ENCODE assay signal across 10 cellular contexts in genomic region chr4:14916554-14917304, GRCh38.
A peak's percentile ranks its signal among the peaks of the same experiment; 100 is the strongest.
DNase-seq lines count a peak whose midpoint lies in the region; ATAC-seq and TF ChIP-seq lines count a peak whose summit lies in the region.
"Had no signal": no experiment of that assay in that cellular context is flagged by ENCODE, and none has a peak within 500 bp of the region (broad histone marks: within the 10 kb centered on the region; RNA-seq: fewer than 3 reads in every experiment).

No MANE protein-coding gene starts in this region.

- peak overlapping the region; percentile 51 for H3K27ac Mint-ChIP-seq in Calu3 (ENCODE audit: unreplicated experiment)
- H3K27ac Mint-ChIP-seq: activated T-helper 2 cell treated with anti-CD3 and anti-CD28 coated beads, Interferon-gamma antibody, Interleukin-2, Interleukin-4, amounts not matched to agents 10 μg/mL and 5 μg/mL and 100 μg/mL, durations not matched to agents 14 hours and 24 hours and 36 hours had no signal

- WGBS in right lobe of liver (ENCODE audit: insufficient coverage, low coverage, low lambda C conversion rate, missing lambda C conversion rate) = 22% methylated on average over 7 of the region's 7 CpGs

- no peak overlapping the region for H3K4me3 ChIP-seq in right lobe of liver

- no TSS peak for BruUV-seq in Calu3 (replicated peaks; lab: Mats Ljungman, UMichigan)

- no peak for TF ChIP-seq POLR2A in right lobe of liver (IDR thresholded peaks at IDR 0.05)

- peak overlapping the region in 1 of 3 donors; percentile 59 for H3K27ac ChIP-seq in right lobe of liver

- H3K36me3 ChIP-seq in right lobe of liver = no peaks in the 10 kb centered on the region

- intact Hi-C loops in Calu3 (cut with micrococcal nuclease; ENCODE audit: unreplicated experiment) (loop anchor here (10.0 kb wide), 1 partner anchor 88 kb away; the partner anchor contains the start of gene CPEB2), right lobe of liver (cut with DNase I) (no loop called here)

- TF ChIP-seq CTCF in Calu3 (IDR thresholded peaks at IDR 0.05; ENCODE audit: unreplicated experiment) (no peak), right lobe of liver (IDR thresholded peaks at IDR 0.05) (no peak)

- H3K27me3 Mint-ChIP-seq in Calu3 (ENCODE audit: unreplicated experiment) = no peaks in the 10 kb centered on the region

- no peaks in the 10 kb centered on the region for H3K9me3 ChIP-seq in right lobe of liver

- H3K4me1 ChIP-seq in right lobe of liver = peaks cover 0 to 10% (median 0%) of the 10 kb centered on the region in 4 donors

- H3K27me3 ChIP-seq in right lobe of liver = no peaks in the 10 kb centered on the region

- peak overlapping the region; percentile 49 for H3K4me3 Mint-ChIP-seq in Calu3 (ENCODE audit: low read depth, unreplicated experiment)
- H3K4me3 Mint-ChIP-seq: immature natural killer cell had no signal

- ATAC-seq in right lobe of liver (peak; percentile 73 to 92 (median 76)), GM21367 (IDR thresholded peaks at IDR 0.05; ENCODE audit: unreplicated experiment) (no peak), HG02763 (IDR thresholded peaks at IDR 0.05; ENCODE audit: unreplicated experiment) (no peak)

- H3K36me3 Mint-ChIP-seq in Calu3 (ENCODE audit: insufficient read depth, unreplicated experiment) = no peaks in the 10 kb centered on the region
- H3K36me3 Mint-ChIP-seq: immature natural killer cell had no signal

- DNase-seq in Calu3 = peak; percentile 22
- DNase-seq in HS-5 (ENCODE audit: low read depth) = peak; percentile 26
- peak; percentile 62 for DNase-seq in dedifferentiated amniotic fluid mesenchymal stem cell (ENCODE audit: extremely low spot score)
- DNase-seq in right lobe of liver = peak in 1 of 3 donors; percentile 29
- DNase-seq in activated T-cell treated with anti-CD3 and anti-CD28 coated beads, Interleukin-2, amount 50 U/mL, for 1 hour = no peak
- no peak for DNase-seq in activated naive CD4-positive, alpha-beta T cell treated with Interleukin-2 at 50 U/mL for 16 hours
- DNase-seq: immature natural killer cell had no signal

- no peaks in the 10 kb centered on the region for H3K9me3 Mint-ChIP-seq in Calu3 (ENCODE audit: low read depth, unreplicated experiment)
- H3K9me3 Mint-ChIP-seq: activated T-helper 2 cell treated with anti-CD3 and anti-CD28 coated beads, Interferon-gamma antibody, Interleukin-2, Interleukin-4, amounts not matched to agents 10 μg/mL and 5 μg/mL and 100 μg/mL, durations not matched to agents 14 hours and 24 hours and 36 hours; immature natural killer cell had no signal

- peaks cover 23% of the 10 kb centered on the region for H3K4me1 Mint-ChIP-seq in Calu3 (ENCODE audit: low read depth, unreplicated experiment)
- H3K4me1 Mint-ChIP-seq: immature natural killer cell had no signal

- CTCF ChIA-PET in Calu3 (lab: Charles Lee) = interaction anchor here (0.9 kb wide), 1 partner anchor 8 kb away, joined by 5 read pairs; no protein-coding TSS in a partner anchor

Comparison
In these comparisons a context has a peak if more than half of its experiments do, and no peak if none do; other contexts are left out.
1. DNase-seq: peak in Calu3 (single experiment), HS-5 (single experiment) and dedifferentiated amniotic fluid mesenchymal stem cell (single experiment); none in activated T-cell treated with anti-CD3 and anti-CD28 coated beads, Interleukin-2, amount 50 U/mL, for 1 hour (single experiment) and activated naive CD4-positive, alpha-beta T cell treated with Interleukin-2 at 50 U/mL for 16 hours (single experiment).
2. ATAC-seq: peak in right lobe of liver (4 of 4); none in GM21367 (single experiment) and HG02763 (single experiment).